18 cellular contexts compared by ENCODE assay signal in genomic region chr14:77623201-77623600, GRCh38.
"Had no signal": no experiment of that assay in that cellular context is flagged by ENCODE, and none has a peak within 500 bp of the region (broad histone marks: within the 10 kb centered on the region; RNA-seq: fewer than 3 reads in every experiment).

No MANE protein-coding gene starts in this region.

- H3K9me3 Mint-ChIP-seq: activated CD4-positive, alpha-beta memory T cell treated with anti-CD3 and anti-CD28 coated beads for 36 hours; effector memory CD8-positive, alpha-beta T cell; neural progenitor cell had no signal

- H3K27me3 ChIP-seq: left lung, neural progenitor cell, pancreas, tibial artery had no signal

- H3K9me3 ChIP-seq: left lung, pancreas, tibial artery had no signal

- H3K36me3 ChIP-seq: left lung, neural progenitor cell, pancreas, tibial artery had no signal

- DNase-seq: activated CD4-positive, alpha-beta memory T cell treated with anti-CD3 and anti-CD28 coated beads for 36 hours; activated CD4-positive, alpha-beta T cell treated with anti-CD3 and anti-CD28 coated beads for 36 hours; activated CD8-positive, alpha-beta memory T cell treated with anti-CD3 and anti-CD28 coated beads, Interleukin-2, amount 10 ng/mL, durations not matched to agents 7 days and 5 days; effector memory CD8-positive, alpha-beta T cell; foreskin fibroblast; hypothalamus; islet precursor cell; naive B cell; pancreas; stimulated activated CD4-positive, alpha-beta T cell treated with anti-CD3 and anti-CD28 coated beads, Interleukin-12 subunit alpha, Interleukin-12 subunit beta, amount 100 ng/mL, for 4 hours; stimulated activated CD4-positive, alpha-beta T cell treated with anti-CD3 and anti-CD28 coated beads, Interleukin-1b, Interleukin-23, amount 100 ng/mL, for 48 hours; stimulated activated naive CD4-positive, alpha-beta T cell treated with Interleukin-2 at 50 U/mL for 16 hours; substantia nigra had no signal

- H3K27me3 Mint-ChIP-seq: activated CD4-positive, alpha-beta T cell treated with anti-CD3 and anti-CD28 coated beads for 36 hours; activated CD8-positive, alpha-beta memory T cell treated with anti-CD3 and anti-CD28 coated beads, Interleukin-2, amount 10 ng/mL, durations not matched to agents 7 days and 5 days; activated naive CD8-positive, alpha-beta T cell; effector memory CD8-positive, alpha-beta T cell; naive B cell had no signal

- H3K9ac ChIP-seq: neural progenitor cell had no signal

- H3K4me1 ChIP-seq: neural progenitor cell, pancreas, tibial artery had no signal

- H3K4me3 Mint-ChIP-seq: activated CD4-positive, alpha-beta memory T cell treated with anti-CD3 and anti-CD28 coated beads for 36 hours; activated CD4-positive, alpha-beta T cell treated with anti-CD3 and anti-CD28 coated beads for 36 hours; activated CD8-positive, alpha-beta memory T cell treated with anti-CD3 and anti-CD28 coated beads, Interleukin-2, amount 10 ng/mL, durations not matched to agents 7 days and 5 days; activated naive CD8-positive, alpha-beta T cell; effector memory CD8-positive, alpha-beta T cell; naive B cell; neural progenitor cell; WTC11 had no signal

- H3K4me3 ChIP-seq: left lung, neural progenitor cell, pancreas, tibial artery had no signal

- H3K4me1 Mint-ChIP-seq: naive B cell, neural progenitor cell had no signal

- ATAC-seq: activated CD4-positive, alpha-beta T cell treated with anti-CD3 and anti-CD28 coated beads for 36 hours; activated CD8-positive, alpha-beta memory T cell treated with anti-CD3 and anti-CD28 coated beads, Interleukin-2, amount 10 ng/mL, durations not matched to agents 7 days and 5 days; effector memory CD8-positive, alpha-beta T cell; WTC11 had no signal

- H3K36me3 Mint-ChIP-seq: activated CD4-positive, alpha-beta memory T cell treated with anti-CD3 and anti-CD28 coated beads for 36 hours; activated CD8-positive, alpha-beta memory T cell treated with anti-CD3 and anti-CD28 coated beads, Interleukin-2, amount 10 ng/mL, durations not matched to agents 7 days and 5 days; activated naive CD8-positive, alpha-beta T cell; naive B cell; neural progenitor cell; WTC11 had no signal

- H3K27ac ChIP-seq: left lung, neural progenitor cell, pancreas, tibial artery had no signal

- H3K27ac Mint-ChIP-seq: activated CD4-positive, alpha-beta memory T cell treated with anti-CD3 and anti-CD28 coated beads for 36 hours; activated CD4-positive, alpha-beta T cell treated with anti-CD3 and anti-CD28 coated beads for 36 hours; activated CD8-positive, alpha-beta memory T cell treated with anti-CD3 and anti-CD28 coated beads, Interleukin-2, amount 10 ng/mL, durations not matched to agents 7 days and 5 days; activated naive CD8-positive, alpha-beta T cell; effector memory CD8-positive, alpha-beta T cell; naive B cell; neural progenitor cell; WTC11 had no signal
